16 cellular contexts compared by ENCODE assay signal in the genomic region with DNA sequence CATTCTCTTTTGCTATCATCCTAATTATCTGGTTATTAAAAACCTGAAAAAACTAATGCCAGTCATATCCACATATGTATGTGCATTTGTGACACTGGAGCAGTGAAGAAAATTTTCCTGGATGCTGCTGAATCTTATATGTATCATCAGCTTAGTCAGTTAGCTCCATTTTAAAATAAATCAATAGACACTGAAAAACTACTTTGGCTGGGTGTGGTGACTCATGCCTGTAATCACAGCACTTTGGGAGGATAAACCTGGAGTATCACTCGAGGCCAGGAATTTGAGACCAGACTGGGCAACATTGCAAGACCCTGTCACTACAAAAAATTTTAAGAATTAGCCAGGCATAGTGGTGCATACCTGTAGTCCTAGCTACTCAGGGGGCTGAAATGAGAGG.
"Had no signal": no experiment of that assay in that cellular context is flagged by ENCODE, and none has a peak within 500 bp of the region (broad histone marks: within the 10 kb centered on the region; RNA-seq: fewer than 3 reads in every experiment).

No MANE protein-coding gene starts in this region.

- H3K27me3 Mint-ChIP-seq: activated naive CD4-positive, alpha-beta T cell treated with anti-CD3 and anti-CD28 coated beads, Interleukin-2, amount 50 U/mL, for 24 hours had no signal

- H3K36me3 ChIP-seq: gastroesophageal sphincter, heart right ventricle, left ventricle myocardium inferior, thyroid gland, WERI-Rb-1 had no signal

- H3K27ac ChIP-seq: dorsolateral prefrontal cortex, epithelial cell of prostate, gastroesophageal sphincter, heart right ventricle, left ventricle myocardium inferior, thyroid gland, WERI-Rb-1 had no signal

- ATAC-seq: activated T-cell treated with anti-CD3 and anti-CD28 coated beads, Interleukin-2, amount 50 U/mL, for 72 hours; gastroesophageal sphincter; heart right ventricle had no signal

- H3K36me3 Mint-ChIP-seq: activated naive CD4-positive, alpha-beta T cell treated with anti-CD3 and anti-CD28 coated beads, Interleukin-2, amount 50 U/mL, for 24 hours had no signal

- H3K27ac Mint-ChIP-seq: activated naive CD4-positive, alpha-beta T cell treated with anti-CD3 and anti-CD28 coated beads, Interleukin-2, amount 50 U/mL, for 24 hours; activated T-cell treated with anti-CD3 and anti-CD28 coated beads, Interleukin-2, amount 50 U/mL, for 72 hours had no signal

- H3K4me3 Mint-ChIP-seq: activated naive CD4-positive, alpha-beta T cell treated with anti-CD3 and anti-CD28 coated beads, Interleukin-2, amount 50 U/mL, for 24 hours; activated T-cell treated with anti-CD3 and anti-CD28 coated beads, Interleukin-2, amount 50 U/mL, for 72 hours had no signal

- DNase-seq: activated CD4-positive, alpha-beta T cell treated with anti-CD3 and anti-CD28 coated beads, Interleukin-2, amount 50 U/mL, for 4 hours; activated effector memory CD4-positive, alpha-beta T cell treated with anti-CD3 and anti-CD28 coated beads, Interleukin-2, amount 50 U/mL, for 16 hours; activated T-cell treated with anti-CD3 and anti-CD28 coated beads, Interleukin-2, amount 50 U/mL, for 72 hours; caudate nucleus; dorsolateral prefrontal cortex; heart right ventricle; left ventricle myocardium inferior; occipital lobe; stimulated activated CD8-positive, alpha-beta memory T cell treated with anti-CD3 and anti-CD28 coated beads, Interleukin-4, amount 100 ng/mL, for 48 hours; stimulated activated naive CD4-positive, alpha-beta T cell; thyroid gland; WERI-Rb-1 had no signal

- H3K4me1 Mint-ChIP-seq: activated naive CD4-positive, alpha-beta T cell treated with anti-CD3 and anti-CD28 coated beads, Interleukin-2, amount 50 U/mL, for 24 hours had no signal

- FAIRE-seq: colon had no signal

- H3K4me1 ChIP-seq: gastroesophageal sphincter, heart right ventricle, left ventricle myocardium inferior, thyroid gland had no signal

- H3K4me3 ChIP-seq: dorsolateral prefrontal cortex, gastroesophageal sphincter, heart right ventricle, left ventricle myocardium inferior, thyroid gland had no signal

- H3K9me3 ChIP-seq: thyroid gland had no signal

- H3K27me3 ChIP-seq: dorsolateral prefrontal cortex, gastroesophageal sphincter, heart right ventricle, thyroid gland had no signal
